2 cellular contexts compared by ENCODE assay signal in the genomic region with DNA sequence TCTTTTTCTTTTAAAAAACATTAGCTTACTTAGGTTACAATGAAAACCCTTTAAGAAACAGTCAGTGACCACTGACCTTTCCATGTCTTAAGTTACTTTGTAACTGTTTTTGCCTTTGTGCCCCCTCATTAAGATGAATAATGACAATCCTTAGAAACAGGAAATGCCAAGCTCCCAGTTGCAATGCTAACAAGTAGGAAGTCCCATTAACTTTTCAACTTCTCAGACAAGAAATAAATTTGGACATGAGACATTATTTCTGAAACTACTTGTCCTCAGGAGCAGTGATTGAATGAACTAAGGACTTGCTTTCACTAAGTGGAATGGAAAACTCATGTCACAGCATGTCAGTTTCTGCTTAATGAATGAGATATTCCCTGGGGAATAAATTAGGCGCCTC.
TF ChIP-seq lines count a peak whose summit lies in the region.

No MANE protein-coding gene starts in this region.

TF ChIP-seq in GM23338, 12 proteins besides CTCF, POLR2A, EP300 and RAD21 (continued from another document):
- TF ChIP-seq, protein P1, sequence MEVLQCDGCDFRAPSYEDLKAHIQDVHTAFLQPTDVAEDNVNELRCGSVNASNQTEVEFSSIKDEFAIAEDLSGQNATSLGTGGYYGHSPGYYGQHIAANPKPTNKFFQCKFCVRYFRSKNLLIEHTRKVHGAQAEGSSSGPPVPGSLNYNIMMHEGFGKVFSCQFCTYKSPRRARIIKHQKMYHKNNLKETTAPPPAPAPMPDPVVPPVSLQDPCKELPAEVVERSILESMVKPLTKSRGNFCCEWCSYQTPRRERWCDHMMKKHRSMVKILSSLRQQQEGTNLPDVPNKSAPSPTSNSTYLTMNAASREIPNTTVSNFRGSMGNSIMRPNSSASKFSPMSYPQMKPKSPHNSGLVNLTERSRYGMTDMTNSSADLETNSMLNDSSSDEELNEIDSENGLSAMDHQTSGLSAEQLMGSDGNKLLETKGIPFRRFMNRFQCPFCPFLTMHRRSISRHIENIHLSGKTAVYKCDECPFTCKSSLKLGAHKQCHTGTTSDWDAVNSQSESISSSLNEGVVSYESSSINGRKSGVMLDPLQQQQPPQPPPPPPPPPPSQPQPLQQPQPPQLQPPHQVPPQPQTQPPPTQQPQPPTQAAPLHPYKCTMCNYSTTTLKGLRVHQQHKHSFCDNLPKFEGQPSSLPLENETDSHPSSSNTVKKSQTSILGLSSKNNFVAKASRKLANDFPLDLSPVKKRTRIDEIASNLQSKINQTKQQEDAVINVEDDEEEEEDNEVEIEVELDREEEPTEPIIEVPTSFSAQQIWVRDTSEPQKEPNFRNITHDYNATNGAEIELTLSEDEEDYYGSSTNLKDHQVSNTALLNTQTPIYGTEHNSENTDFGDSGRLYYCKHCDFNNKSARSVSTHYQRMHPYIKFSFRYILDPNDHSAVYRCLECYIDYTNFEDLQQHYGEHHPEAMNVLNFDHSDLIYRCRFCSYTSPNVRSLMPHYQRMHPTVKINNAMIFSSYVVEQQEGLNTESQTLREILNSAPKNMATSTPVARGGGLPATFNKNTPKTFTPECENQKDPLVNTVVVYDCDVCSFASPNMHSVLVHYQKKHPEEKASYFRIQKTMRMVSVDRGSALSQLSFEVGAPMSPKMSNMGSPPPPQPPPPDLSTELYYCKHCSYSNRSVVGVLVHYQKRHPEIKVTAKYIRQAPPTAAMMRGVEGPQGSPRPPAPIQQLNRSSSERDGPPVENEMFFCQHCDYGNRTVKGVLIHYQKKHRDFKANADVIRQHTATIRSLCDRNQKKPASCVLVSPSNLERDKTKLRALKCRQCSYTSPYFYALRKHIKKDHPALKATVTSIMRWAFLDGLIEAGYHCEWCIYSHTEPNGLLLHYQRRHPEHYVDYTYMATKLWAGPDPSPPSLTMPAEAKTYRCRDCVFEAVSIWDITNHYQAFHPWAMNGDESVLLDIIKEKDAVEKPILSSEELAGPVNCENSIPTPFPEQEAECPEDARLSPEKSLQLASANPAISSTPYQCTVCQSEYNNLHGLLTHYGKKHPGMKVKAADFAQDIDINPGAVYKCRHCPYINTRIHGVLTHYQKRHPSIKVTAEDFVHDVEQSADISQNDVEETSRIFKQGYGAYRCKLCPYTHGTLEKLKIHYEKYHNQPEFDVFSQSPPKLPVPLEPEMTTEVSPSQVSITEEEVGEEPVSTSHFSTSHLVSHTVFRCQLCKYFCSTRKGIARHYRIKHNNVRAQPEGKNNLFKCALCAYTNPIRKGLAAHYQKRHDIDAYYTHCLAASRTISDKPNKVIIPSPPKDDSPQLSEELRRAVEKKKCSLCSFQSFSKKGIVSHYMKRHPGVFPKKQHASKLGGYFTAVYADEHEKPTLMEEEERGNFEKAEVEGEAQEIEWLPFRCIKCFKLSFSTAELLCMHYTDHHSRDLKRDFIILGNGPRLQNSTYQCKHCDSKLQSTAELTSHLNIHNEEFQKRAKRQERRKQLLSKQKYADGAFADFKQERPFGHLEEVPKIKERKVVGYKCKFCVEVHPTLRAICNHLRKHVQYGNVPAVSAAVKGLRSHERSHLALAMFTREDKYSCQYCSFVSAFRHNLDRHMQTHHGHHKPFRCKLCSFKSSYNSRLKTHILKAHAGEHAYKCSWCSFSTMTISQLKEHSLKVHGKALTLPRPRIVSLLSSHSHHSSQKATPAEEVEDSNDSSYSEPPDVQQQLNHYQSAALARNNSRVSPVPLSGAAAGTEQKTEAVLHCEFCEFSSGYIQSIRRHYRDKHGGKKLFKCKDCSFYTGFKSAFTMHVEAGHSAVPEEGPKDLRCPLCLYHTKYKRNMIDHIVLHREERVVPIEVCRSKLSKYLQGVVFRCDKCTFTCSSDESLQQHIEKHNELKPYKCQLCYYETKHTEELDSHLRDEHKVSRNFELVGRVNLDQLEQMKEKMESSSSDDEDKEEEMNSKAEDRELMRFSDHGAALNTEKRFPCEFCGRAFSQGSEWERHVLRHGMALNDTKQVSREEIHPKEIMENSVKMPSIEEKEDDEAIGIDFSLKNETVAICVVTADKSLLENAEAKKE (CRISPR knock-in tag; IDR thresholded peaks at IDR 0.05): no peak
- TF ChIP-seq EZH2 (IDR thresholded peaks at IDR 0.05; ENCODE audit: low read depth, unreplicated experiment) (no peak), NANOG (IDR thresholded peaks at IDR 0.05; ENCODE audit: borderline replicate concordance) (no peak), ZNF331 (CRISPR knock-in tag; IDR thresholded peaks at IDR 0.05; ENCODE audit: low read depth) (no peak), EZH2phosphoT487 (IDR thresholded peaks at IDR 0.05; ENCODE audit: unreplicated experiment) (no peak)
- TF ChIP-seq, protein P2, sequence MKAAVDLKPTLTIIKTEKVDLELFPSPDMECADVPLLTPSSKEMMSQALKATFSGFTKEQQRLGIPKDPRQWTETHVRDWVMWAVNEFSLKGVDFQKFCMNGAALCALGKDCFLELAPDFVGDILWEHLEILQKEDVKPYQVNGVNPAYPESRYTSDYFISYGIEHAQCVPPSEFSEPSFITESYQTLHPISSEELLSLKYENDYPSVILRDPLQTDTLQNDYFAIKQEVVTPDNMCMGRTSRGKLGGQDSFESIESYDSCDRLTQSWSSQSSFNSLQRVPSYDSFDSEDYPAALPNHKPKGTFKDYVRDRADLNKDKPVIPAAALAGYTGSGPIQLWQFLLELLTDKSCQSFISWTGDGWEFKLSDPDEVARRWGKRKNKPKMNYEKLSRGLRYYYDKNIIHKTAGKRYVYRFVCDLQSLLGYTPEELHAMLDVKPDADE (IDR thresholded peaks at IDR 0.05): no peak
- TF ChIP-seq, protein P3, sequence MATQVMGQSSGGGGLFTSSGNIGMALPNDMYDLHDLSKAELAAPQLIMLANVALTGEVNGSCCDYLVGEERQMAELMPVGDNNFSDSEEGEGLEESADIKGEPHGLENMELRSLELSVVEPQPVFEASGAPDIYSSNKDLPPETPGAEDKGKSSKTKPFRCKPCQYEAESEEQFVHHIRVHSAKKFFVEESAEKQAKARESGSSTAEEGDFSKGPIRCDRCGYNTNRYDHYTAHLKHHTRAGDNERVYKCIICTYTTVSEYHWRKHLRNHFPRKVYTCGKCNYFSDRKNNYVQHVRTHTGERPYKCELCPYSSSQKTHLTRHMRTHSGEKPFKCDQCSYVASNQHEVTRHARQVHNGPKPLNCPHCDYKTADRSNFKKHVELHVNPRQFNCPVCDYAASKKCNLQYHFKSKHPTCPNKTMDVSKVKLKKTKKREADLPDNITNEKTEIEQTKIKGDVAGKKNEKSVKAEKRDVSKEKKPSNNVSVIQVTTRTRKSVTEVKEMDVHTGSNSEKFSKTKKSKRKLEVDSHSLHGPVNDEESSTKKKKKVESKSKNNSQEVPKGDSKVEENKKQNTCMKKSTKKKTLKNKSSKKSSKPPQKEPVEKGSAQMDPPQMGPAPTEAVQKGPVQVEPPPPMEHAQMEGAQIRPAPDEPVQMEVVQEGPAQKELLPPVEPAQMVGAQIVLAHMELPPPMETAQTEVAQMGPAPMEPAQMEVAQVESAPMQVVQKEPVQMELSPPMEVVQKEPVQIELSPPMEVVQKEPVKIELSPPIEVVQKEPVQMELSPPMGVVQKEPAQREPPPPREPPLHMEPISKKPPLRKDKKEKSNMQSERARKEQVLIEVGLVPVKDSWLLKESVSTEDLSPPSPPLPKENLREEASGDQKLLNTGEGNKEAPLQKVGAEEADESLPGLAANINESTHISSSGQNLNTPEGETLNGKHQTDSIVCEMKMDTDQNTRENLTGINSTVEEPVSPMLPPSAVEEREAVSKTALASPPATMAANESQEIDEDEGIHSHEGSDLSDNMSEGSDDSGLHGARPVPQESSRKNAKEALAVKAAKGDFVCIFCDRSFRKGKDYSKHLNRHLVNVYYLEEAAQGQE (IDR thresholded peaks at IDR 0.05; ENCODE audit: unreplicated experiment): no peak

TF ChIP-seq in SK-N-SH treated with all-trans-retinoic acid at 6 μM for 48 hours, 23 proteins besides CTCF, POLR2A, EP300 and RAD21 (continued from another document):
- TF ChIP-seq, protein P4, sequence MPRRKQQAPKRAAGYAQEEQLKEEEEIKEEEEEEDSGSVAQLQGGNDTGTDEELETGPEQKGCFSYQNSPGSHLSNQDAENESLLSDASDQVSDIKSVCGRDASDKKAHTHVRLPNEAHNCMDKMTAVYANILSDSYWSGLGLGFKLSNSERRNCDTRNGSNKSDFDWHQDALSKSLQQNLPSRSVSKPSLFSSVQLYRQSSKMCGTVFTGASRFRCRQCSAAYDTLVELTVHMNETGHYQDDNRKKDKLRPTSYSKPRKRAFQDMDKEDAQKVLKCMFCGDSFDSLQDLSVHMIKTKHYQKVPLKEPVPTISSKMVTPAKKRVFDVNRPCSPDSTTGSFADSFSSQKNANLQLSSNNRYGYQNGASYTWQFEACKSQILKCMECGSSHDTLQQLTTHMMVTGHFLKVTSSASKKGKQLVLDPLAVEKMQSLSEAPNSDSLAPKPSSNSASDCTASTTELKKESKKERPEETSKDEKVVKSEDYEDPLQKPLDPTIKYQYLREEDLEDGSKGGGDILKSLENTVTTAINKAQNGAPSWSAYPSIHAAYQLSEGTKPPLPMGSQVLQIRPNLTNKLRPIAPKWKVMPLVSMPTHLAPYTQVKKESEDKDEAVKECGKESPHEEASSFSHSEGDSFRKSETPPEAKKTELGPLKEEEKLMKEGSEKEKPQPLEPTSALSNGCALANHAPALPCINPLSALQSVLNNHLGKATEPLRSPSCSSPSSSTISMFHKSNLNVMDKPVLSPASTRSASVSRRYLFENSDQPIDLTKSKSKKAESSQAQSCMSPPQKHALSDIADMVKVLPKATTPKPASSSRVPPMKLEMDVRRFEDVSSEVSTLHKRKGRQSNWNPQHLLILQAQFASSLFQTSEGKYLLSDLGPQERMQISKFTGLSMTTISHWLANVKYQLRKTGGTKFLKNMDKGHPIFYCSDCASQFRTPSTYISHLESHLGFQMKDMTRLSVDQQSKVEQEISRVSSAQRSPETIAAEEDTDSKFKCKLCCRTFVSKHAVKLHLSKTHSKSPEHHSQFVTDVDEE (CRISPR knock-in tag; IDR thresholded peaks at IDR 0.05): no peak
- TF ChIP-seq OSR1 (CRISPR knock-in tag; IDR thresholded peaks at IDR 0.05): no peak
- TF ChIP-seq, protein P5, sequence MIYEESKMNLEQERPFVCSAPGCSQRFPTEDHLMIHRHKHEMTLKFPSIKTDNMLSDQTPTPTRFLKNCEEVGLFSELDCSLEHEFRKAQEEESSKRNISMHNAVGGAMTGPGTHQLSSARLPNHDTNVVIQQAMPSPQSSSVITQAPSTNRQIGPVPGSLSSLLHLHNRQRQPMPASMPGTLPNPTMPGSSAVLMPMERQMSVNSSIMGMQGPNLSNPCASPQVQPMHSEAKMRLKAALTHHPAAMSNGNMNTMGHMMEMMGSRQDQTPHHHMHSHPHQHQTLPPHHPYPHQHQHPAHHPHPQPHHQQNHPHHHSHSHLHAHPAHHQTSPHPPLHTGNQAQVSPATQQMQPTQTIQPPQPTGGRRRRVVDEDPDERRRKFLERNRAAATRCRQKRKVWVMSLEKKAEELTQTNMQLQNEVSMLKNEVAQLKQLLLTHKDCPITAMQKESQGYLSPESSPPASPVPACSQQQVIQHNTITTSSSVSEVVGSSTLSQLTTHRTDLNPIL (CRISPR knock-in tag; IDR thresholded peaks at IDR 0.05; ENCODE audit: low read depth): no peak
- peak; percentile 43; the same call in 1 of the 2 replicates for TF ChIP-seq TOX (CRISPR knock-in tag; IDR thresholded peaks at IDR 0.05; ENCODE audit: borderline replicate concordance)
- TF ChIP-seq TCF4 (CRISPR knock-in tag; IDR thresholded peaks at IDR 0.05; ENCODE audit: borderline replicate concordance): no peak
- TF ChIP-seq, protein P6, sequence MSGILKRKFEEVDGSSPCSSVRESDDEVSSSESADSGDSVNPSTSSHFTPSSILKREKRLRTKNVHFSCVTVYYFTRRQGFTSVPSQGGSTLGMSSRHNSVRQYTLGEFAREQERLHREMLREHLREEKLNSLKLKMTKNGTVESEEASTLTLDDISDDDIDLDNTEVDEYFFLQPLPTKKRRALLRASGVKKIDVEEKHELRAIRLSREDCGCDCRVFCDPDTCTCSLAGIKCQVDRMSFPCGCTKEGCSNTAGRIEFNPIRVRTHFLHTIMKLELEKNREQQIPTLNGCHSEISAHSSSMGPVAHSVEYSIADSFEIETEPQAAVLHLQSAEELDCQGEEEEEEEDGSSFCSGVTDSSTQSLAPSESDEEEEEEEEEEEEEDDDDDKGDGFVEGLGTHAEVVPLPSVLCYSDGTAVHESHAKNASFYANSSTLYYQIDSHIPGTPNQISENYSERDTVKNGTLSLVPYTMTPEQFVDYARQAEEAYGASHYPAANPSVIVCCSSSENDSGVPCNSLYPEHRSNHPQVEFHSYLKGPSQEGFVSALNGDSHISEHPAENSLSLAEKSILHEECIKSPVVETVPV (CRISPR knock-in tag; IDR thresholded peaks at IDR 0.05): no peak
- TF ChIP-seq, protein P7, sequence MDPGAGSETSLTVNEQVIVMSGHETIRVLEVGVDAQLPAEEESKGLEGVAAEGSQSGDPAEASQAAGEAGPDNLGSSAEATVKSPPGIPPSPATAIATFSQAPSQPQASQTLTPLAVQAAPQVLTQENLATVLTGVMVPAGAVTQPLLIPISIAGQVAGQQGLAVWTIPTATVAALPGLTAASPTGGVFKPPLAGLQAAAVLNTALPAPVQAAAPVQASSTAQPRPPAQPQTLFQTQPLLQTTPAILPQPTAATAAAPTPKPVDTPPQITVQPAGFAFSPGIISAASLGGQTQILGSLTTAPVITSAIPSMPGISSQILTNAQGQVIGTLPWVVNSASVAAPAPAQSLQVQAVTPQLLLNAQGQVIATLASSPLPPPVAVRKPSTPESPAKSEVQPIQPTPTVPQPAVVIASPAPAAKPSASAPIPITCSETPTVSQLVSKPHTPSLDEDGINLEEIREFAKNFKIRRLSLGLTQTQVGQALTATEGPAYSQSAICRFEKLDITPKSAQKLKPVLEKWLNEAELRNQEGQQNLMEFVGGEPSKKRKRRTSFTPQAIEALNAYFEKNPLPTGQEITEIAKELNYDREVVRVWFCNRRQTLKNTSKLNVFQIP (CRISPR knock-in tag; IDR thresholded peaks at IDR 0.05; ENCODE audit: borderline replicate concordance, low read depth): no peak
- TF ChIP-seq ZC3H10 (CRISPR knock-in tag; IDR thresholded peaks at IDR 0.05): 0 out of 2 replicates have a peak, but pooled peaks have one; percentile 43
- no peak for TF ChIP-seq ZFP3 (CRISPR knock-in tag; IDR thresholded peaks at IDR 0.05)
- no peak for TF ChIP-seq ZFP30 (CRISPR knock-in tag; IDR thresholded peaks at IDR 0.05)
TF ChIP-seq in SK-N-SH treated with all-trans-retinoic acid at 6 μM for 48 hours: peak in this region for 3.
